In the genomic region with DNA sequence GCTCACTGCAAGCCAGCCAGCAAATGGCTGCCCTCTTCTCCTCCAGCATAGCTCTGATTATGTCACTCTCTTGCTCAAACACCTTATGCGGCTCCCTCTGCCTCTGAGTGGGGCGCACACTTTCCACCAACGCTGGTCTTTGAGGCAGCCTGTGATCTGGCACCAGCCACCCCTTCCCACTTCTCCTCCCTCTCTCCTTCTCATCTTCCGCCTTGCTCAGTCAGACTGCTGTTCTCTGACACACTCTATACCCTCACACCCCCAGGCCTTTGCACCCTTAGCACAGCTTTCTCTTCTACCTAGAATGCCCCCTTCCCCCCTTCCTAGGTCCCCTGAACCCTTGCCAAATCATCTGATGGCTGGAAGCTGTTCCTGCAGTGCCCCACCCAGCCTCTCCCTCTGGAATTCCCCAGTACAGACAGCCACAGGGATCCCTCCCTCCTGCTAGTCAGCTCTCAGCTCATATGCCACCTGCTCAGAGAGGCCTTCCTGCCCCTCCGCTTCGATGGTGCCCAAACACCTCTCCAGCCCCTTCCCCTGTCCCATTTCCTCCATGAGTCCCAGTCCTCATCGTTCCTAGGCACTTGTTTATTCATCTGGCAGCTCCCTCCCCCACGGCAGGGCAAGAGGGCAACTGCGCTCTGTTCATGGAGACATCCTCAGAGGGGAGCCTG, we compare ENCODE assay signal across 9 cellular contexts. TPM values are rescaled to one million over a fixed set of nuclear protein-coding genes. Genes with fewer than 3 reads are reported as not detected.
DNase-seq lines count a peak whose midpoint lies in the region; ATAC-seq and TF ChIP-seq lines count a peak whose summit lies in the region.
"Had no signal": no experiment of that assay in that cellular context is flagged by ENCODE, and none has a peak within 500 bp of the region (broad histone marks: within the 10 kb centered on the region; RNA-seq: fewer than 3 reads in every experiment).

No MANE protein-coding gene starts in this region.

- H3K36me3 ChIP-seq in right atrium auricular region (no peaks in the 10 kb centered on the region), breast epithelium (no peaks in the 10 kb centered on the region)
- H3K36me3 ChIP-seq: adrenal gland had no signal

- H3K27me3 ChIP-seq in right atrium auricular region, result no peaks in the 10 kb centered on the region
- no peaks in the 10 kb centered on the region for H3K27me3 ChIP-seq in breast epithelium
- H3K27me3 ChIP-seq: adrenal gland had no signal

- H3K4me3 ChIP-seq in right atrium auricular region (no peak overlapping the region), breast epithelium (no peak overlapping the region)
- H3K4me3 ChIP-seq: adrenal gland had no signal

- TF ChIP-seq CTCF in right atrium auricular region (IDR thresholded peaks at IDR 0.05) (no peak), breast epithelium (IDR thresholded peaks at IDR 0.05) (no peak)

- H3K4me1 ChIP-seq in right atrium auricular region, result peaks cover 0 to 50% of the 10 kb centered on the region in 2 donors
- peaks cover 7 to 25% of the 10 kb centered on the region in 2 donors for H3K4me1 ChIP-seq in breast epithelium

- intact Hi-C loops in Right ventricle myocardium inferior (cut with DNase I), result loop anchor here (5.0 kb wide), 1 partner anchor 296 kb away; no protein-coding TSS in a partner anchor
- intact Hi-C loops in breast epithelium (cut with DNase I; ENCODE audit: low total_unique reads), result loop anchor here (5.0 kb wide), 1 partner anchor 41 kb away; no protein-coding TSS in a partner anchor

- ATAC-seq in Right ventricle myocardium inferior (no peak), HG03442 (IDR thresholded peaks at IDR 0.05; ENCODE audit: unreplicated experiment) (no peak), GM21360 (IDR thresholded peaks at IDR 0.05; ENCODE audit: unreplicated experiment) (no peak)

- no peak for DNase-seq in right atrium auricular region (ENCODE audit: low spot score)
- DNase-seq in Right ventricle myocardium inferior (ENCODE audit: missing footprints), result no peak
- no peak for DNase-seq in breast epithelium (ENCODE audit: low spot score in 2 of 2)
- DNase-seq in middle frontal gyrus (ENCODE audit: extremely low spot score, low spot score), result peak; percentile 42
- no peak for DNase-seq in NCI-H2029 (lab: John Stamatoyannopoulos, UW)
- DNase-seq in midbrain (lab: John Stamatoyannopoulos, UW), result no peak
- DNase-seq: adrenal gland had no signal

- no peaks in the 10 kb centered on the region for H3K9me3 ChIP-seq in right atrium auricular region
- no peaks in the 10 kb centered on the region for H3K9me3 ChIP-seq in breast epithelium
- H3K9me3 ChIP-seq: adrenal gland had no signal

- TF ChIP-seq POLR2A in breast epithelium (IDR thresholded peaks at IDR 0.05), result no peak

- H3K27ac ChIP-seq in right atrium auricular region (peak overlapping the region; percentile 18 to 42), breast epithelium (peak overlapping the region; percentile 55 to 56)

RNA-seq across cellular contexts. Expression of a gene that starts 21.8 kb away (rescaled TPM):
- total RNA-seq in right atrium auricular region (10 to 100 TPM; 42.9 to 66.8 TPM), Right ventricle myocardium inferior (34.9 TPM), breast epithelium (10 to 100 TPM; 67.8 to 84.9 (median 70.1) TPM)

RNA-seq across cellular contexts. Expression of a gene that starts 37.4 kb away (rescaled TPM):
- total RNA-seq in right atrium auricular region (10 to 100 TPM; 31.2 to 34.4 TPM), Right ventricle myocardium inferior (12.7 TPM), breast epithelium (10 to 100 TPM; 55.2 to 79.5 (median 58.7) TPM)

RNA-seq across cellular contexts. Expression of a gene that starts 48.9 kb away (rescaled TPM):
- total RNA-seq in right atrium auricular region (under 1 TPM in 1 of 2 donors, not detected in 1; 0.43 TPM), Right ventricle myocardium inferior (0.49 TPM), breast epithelium (not detected)
